ENCODE assay signal across 1 cellular context in the genomic region with DNA sequence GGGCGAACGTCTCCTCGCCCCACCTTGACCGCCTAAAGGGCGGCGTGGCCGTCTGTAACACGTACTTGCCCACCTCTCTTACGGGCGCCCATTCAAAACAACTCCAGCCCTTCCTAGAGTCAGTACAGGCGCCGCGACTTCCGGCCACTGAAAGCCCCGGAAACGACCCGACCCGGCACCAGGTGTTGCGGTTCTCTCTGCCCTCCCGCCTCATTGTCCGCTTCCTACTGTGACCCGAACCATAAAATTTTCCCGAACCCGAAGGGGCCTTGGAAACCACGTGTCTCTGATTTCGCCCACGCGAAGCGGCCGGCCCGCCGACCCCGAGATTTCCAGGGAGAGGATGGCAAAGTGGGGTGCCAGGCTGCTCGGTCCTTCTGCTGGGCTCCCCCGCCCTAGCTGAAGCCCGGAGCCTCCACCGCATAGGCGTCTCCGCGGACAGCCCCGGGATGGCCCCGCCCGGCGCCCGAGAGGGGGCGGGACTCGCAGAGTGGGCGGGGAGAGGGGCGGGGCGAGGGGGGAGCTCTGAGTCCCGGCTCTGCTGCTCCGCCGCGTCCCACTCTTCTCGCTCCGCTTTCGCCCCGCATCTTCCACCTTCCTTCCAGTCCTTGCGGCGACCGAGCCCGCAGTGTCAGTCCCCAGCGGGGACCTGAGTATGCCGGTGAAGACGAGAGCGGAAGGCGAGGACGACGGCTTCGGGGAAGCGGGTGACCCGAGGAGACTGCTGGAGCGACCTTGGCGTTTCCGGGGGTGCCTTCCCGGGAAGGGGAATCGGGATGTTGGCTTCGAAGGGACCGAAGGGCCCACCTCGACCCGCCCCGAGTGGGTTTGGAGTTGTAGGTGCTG.
TF ChIP-seq lines count a peak whose summit lies in the region.

No MANE protein-coding gene starts in this region.

TF ChIP-seq in HepG2, 621 proteins besides CTCF, POLR2A, EP300 and RAD21 (continued from another document and continues in another):
- TF ChIP-seq, protein P1, sequence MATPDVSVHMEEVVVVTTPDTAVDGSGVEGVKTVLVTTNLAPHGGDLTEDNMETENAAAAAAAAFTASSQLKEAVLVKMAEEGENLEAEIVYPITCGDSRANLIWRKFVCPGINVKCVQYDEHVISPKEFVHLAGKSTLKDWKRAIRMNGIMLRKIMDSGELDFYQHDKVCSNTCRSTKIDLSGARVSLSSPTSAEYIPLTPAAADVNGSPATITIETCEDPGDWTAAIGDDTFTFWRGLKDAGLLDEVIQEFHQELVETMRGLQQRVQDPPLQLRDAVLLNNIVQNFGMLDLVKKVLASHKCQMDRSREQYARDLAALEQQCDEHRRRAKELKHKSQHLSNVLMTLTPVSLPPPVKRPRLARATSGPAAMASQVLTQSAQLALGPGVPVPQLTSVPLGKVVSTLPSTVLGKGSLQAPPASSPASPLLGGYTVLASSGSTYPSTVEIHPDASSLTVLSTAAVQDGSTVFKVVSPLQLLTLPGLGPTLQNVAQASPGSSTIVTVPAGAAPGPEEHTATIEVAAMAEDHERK (CRISPR knock-in tag; IDR thresholded peaks at IDR 0.05; ENCODE audit: low read depth): peak; percentile 24; the same call in 1 of the 2 replicates
- TF ChIP-seq NCOR1 (IDR thresholded peaks at IDR 0.05; ENCODE audit: borderline replicate concordance, low read length) (peak; percentile 22; the same call in 1 of the 2 replicates), KDM5A (IDR thresholded peaks at IDR 0.05; ENCODE audit: borderline replicate concordance, low read length) (peak; percentile 26; the same call in 1 of the 2 replicates), SATB2 (CRISPR knock-in tag; IDR thresholded peaks at IDR 0.05) (no peak), RELA (CRISPR knock-in tag; IDR thresholded peaks at IDR 0.05) (0 out of 2 replicates have a peak, but pooled peaks have one; percentile 26), NONO (IDR thresholded peaks at IDR 0.05) (no peak), NONO (CRISPR knock-in tag; conservative IDR thresholded peaks at IDR 0.05) (peak; percentile 46; the same call in 1 of the 2 replicates), ZSCAN12 (CRISPR knock-in tag; IDR thresholded peaks at IDR 0.05) (peak; percentile 89; the same call in 1 of the 2 replicates), KDM4B (CRISPR knock-in tag; IDR thresholded peaks at IDR 0.05) (peak; percentile 22; the same call in 1 of the 2 replicates), FOXJ3 (CRISPR knock-in tag; IDR thresholded peaks at IDR 0.05; ENCODE audit: borderline replicate concordance) (0 out of 2 replicates have a peak, but pooled peaks have one; percentile 26), YEATS4 (CRISPR knock-in tag; IDR thresholded peaks at IDR 0.05; ENCODE audit: borderline replicate concordance) (peak; percentile 68; the same call in 1 of the 2 replicates), JUNB (CRISPR knock-in tag; IDR thresholded peaks at IDR 0.05; ENCODE audit: borderline replicate concordance) (no peak), HNF4G (IDR thresholded peaks at IDR 0.05; ENCODE audit: borderline replicate concordance, low read depth, low read length) (0 out of 2 replicates have a peak, but pooled peaks have one; percentile 1), HNF4G (CRISPR knock-in tag; IDR thresholded peaks at IDR 0.05; ENCODE audit: borderline replicate concordance, low read depth) (no peak), PCBP1 (IDR thresholded peaks at IDR 0.05; ENCODE audit: borderline replicate concordance, low read depth, low read length) (0 out of 2 replicates have a peak, but pooled peaks have one; percentile 32), PHB2 (IDR thresholded peaks at IDR 0.05; ENCODE audit: partially characterized antibody) (no peak), HCFC1 (IDR thresholded peaks at IDR 0.05; ENCODE audit: low read depth, low read length) (peak; percentile 9; the same call in 1 of the 2 replicates), ZNF598 (CRISPR knock-in tag; IDR thresholded peaks at IDR 0.05; ENCODE audit: borderline replicate concordance) (no peak), SALL2 (CRISPR knock-in tag; IDR thresholded peaks at IDR 0.05) (peak; percentile 21; the same call in 1 of the 2 replicates), ZFP41 (CRISPR knock-in tag; IDR thresholded peaks at IDR 0.05; ENCODE audit: borderline replicate concordance) (no peak), NFKBIZ (CRISPR knock-in tag; IDR thresholded peaks at IDR 0.05) (peak; percentile 56; the same call in 1 of the 2 replicates), ZSCAN29 (CRISPR knock-in tag; conservative IDR thresholded peaks at IDR 0.05) (peak; percentile 29; the same call in 1 of the 2 replicates), GFI1 (CRISPR knock-in tag; IDR thresholded peaks at IDR 0.05; ENCODE audit: borderline replicate concordance) (peak; percentile 34; the same call in 1 of the 2 replicates), ZFP36 (IDR thresholded peaks at IDR 0.05; ENCODE audit: borderline replicate concordance, low read depth, low read length, partially characterized antibody) (no peak), KLF11 (CRISPR knock-in tag; IDR thresholded peaks at IDR 0.05) (peak; percentile 95), ZNF557 (CRISPR knock-in tag; IDR thresholded peaks at IDR 0.05) (0 out of 2 replicates have a peak, but pooled peaks have one; percentile 20), RAD51 (IDR thresholded peaks at IDR 0.05; ENCODE audit: borderline replicate concordance) (no peak), AGO1 (IDR thresholded peaks at IDR 0.05; ENCODE audit: low read depth, low read length, poor library complexity, severe bottlenecking) (peak; percentile 98)
- TF ChIP-seq, protein P2, sequence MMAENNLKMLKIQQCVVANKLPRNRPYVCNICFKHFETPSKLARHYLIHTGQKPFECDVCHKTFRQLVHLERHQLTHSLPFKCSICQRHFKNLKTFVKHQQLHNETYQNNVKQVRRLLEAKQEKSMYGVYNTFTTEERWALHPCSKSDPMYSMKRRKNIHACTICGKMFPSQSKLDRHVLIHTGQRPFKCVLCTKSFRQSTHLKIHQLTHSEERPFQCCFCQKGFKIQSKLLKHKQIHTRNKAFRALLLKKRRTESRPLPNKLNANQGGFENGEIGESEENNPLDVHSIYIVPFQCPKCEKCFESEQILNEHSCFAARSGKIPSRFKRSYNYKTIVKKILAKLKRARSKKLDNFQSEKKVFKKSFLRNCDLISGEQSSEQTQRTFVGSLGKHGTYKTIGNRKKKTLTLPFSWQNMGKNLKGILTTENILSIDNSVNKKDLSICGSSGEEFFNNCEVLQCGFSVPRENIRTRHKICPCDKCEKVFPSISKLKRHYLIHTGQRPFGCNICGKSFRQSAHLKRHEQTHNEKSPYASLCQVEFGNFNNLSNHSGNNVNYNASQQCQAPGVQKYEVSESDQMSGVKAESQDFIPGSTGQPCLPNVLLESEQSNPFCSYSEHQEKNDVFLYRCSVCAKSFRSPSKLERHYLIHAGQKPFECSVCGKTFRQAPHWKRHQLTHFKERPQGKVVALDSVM (CRISPR knock-in tag; IDR thresholded peaks at IDR 0.05): 0 out of 2 replicates have a peak, but pooled peaks have one; percentile 13
- TF ChIP-seq, protein P3, sequence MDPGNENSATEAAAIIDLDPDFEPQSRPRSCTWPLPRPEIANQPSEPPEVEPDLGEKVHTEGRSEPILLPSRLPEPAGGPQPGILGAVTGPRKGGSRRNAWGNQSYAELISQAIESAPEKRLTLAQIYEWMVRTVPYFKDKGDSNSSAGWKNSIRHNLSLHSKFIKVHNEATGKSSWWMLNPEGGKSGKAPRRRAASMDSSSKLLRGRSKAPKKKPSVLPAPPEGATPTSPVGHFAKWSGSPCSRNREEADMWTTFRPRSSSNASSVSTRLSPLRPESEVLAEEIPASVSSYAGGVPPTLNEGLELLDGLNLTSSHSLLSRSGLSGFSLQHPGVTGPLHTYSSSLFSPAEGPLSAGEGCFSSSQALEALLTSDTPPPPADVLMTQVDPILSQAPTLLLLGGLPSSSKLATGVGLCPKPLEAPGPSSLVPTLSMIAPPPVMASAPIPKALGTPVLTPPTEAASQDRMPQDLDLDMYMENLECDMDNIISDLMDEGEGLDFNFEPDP (CRISPR knock-in tag; conservative IDR thresholded peaks at IDR 0.05): no peak
- TF ChIP-seq, protein P4, sequence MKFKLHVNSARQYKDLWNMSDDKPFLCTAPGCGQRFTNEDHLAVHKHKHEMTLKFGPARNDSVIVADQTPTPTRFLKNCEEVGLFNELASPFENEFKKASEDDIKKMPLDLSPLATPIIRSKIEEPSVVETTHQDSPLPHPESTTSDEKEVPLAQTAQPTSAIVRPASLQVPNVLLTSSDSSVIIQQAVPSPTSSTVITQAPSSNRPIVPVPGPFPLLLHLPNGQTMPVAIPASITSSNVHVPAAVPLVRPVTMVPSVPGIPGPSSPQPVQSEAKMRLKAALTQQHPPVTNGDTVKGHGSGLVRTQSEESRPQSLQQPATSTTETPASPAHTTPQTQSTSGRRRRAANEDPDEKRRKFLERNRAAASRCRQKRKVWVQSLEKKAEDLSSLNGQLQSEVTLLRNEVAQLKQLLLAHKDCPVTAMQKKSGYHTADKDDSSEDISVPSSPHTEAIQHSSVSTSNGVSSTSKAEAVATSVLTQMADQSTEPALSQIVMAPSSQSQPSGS (CRISPR knock-in tag; IDR thresholded peaks at IDR 0.05): no peak; the same call in 1 of the 2 replicates
- TF ChIP-seq, protein P5, sequence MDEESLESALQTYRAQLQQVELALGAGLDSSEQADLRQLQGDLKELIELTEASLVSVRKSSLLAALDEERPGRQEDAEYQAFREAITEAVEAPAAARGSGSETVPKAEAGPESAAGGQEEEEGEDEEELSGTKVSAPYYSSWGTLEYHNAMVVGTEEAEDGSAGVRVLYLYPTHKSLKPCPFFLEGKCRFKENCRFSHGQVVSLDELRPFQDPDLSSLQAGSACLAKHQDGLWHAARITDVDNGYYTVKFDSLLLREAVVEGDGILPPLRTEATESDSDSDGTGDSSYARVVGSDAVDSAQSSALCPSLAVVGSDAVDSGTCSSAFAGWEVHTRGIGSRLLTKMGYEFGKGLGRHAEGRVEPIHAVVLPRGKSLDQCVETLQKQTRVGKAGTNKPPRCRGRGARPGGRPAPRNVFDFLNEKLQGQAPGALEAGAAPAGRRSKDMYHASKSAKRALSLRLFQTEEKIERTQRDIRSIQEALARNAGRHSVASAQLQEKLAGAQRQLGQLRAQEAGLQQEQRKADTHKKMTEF (CRISPR knock-in tag; IDR thresholded peaks at IDR 0.05): peak; percentile 75
- TF ChIP-seq, protein P6, sequence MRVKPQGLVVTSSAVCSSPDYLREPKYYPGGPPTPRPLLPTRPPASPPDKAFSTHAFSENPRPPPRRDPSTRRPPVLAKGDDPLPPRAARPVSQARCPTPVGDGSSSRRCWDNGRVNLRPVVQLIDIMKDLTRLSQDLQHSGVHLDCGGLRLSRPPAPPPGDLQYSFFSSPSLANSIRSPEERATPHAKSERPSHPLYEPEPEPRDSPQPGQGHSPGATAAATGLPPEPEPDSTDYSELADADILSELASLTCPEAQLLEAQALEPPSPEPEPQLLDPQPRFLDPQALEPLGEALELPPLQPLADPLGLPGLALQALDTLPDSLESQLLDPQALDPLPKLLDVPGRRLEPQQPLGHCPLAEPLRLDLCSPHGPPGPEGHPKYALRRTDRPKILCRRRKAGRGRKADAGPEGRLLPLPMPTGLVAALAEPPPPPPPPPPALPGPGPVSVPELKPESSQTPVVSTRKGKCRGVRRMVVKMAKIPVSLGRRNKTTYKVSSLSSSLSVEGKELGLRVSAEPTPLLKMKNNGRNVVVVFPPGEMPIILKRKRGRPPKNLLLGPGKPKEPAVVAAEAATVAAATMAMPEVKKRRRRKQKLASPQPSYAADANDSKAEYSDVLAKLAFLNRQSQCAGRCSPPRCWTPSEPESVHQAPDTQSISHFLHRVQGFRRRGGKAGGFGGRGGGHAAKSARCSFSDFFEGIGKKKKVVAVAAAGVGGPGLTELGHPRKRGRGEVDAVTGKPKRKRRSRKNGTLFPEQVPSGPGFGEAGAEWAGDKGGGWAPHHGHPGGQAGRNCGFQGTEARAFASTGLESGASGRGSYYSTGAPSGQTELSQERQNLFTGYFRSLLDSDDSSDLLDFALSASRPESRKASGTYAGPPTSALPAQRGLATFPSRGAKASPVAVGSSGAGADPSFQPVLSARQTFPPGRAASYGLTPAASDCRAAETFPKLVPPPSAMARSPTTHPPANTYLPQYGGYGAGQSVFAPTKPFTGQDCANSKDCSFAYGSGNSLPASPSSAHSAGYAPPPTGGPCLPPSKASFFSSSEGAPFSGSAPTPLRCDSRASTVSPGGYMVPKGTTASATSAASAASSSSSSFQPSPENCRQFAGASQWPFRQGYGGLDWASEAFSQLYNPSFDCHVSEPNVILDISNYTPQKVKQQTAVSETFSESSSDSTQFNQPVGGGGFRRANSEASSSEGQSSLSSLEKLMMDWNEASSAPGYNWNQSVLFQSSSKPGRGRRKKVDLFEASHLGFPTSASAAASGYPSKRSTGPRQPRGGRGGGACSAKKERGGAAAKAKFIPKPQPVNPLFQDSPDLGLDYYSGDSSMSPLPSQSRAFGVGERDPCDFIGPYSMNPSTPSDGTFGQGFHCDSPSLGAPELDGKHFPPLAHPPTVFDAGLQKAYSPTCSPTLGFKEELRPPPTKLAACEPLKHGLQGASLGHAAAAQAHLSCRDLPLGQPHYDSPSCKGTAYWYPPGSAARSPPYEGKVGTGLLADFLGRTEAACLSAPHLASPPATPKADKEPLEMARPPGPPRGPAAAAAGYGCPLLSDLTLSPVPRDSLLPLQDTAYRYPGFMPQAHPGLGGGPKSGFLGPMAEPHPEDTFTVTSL (CRISPR knock-in tag; IDR thresholded peaks at IDR 0.05; ENCODE audit: borderline replicate concordance): 0 out of 2 replicates have a peak, but pooled peaks have one; percentile 16
- TF ChIP-seq, protein P7, sequence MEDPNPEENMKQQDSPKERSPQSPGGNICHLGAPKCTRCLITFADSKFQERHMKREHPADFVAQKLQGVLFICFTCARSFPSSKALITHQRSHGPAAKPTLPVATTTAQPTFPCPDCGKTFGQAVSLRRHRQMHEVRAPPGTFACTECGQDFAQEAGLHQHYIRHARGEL (CRISPR knock-in tag; IDR thresholded peaks at IDR 0.05): peak; percentile 84; the same call in 1 of the 2 replicates
- TF ChIP-seq, protein P8, sequence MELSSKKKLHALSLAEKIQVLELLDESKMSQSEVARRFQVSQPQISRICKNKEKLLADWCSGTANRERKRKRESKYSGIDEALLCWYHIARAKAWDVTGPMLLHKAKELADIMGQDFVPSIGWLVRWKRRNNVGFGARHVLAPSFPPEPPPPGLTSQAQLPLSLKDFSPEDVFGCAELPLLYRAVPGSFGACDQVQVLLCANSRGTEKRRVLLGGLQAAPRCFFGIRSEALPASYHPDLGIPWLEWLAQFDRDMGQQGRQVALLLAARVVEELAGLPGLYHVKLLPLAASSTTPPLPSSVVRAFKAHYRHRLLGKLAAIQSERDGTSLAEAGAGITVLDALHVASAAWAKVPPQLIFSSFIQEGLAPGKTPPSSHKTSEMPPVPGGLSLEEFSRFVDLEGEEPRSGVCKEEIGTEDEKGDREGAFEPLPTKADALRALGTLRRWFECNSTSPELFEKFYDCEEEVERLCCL (CRISPR knock-in tag; IDR thresholded peaks at IDR 0.05; ENCODE audit: borderline replicate concordance): 0 out of 2 replicates have a peak, but pooled peaks have one; percentile 16
- TF ChIP-seq, protein P9, sequence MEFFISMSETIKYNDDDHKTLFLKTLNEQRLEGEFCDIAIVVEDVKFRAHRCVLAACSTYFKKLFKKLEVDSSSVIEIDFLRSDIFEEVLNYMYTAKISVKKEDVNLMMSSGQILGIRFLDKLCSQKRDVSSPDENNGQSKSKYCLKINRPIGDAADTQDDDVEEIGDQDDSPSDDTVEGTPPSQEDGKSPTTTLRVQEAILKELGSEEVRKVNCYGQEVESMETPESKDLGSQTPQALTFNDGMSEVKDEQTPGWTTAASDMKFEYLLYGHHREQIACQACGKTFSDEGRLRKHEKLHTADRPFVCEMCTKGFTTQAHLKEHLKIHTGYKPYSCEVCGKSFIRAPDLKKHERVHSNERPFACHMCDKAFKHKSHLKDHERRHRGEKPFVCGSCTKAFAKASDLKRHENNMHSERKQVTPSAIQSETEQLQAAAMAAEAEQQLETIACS (CRISPR knock-in tag; IDR thresholded peaks at IDR 0.05): 0 out of 2 replicates have a peak, but pooled peaks have one; percentile 6
